Comparison of ENCODE assay signal across 19 cellular contexts in the genomic region with DNA sequence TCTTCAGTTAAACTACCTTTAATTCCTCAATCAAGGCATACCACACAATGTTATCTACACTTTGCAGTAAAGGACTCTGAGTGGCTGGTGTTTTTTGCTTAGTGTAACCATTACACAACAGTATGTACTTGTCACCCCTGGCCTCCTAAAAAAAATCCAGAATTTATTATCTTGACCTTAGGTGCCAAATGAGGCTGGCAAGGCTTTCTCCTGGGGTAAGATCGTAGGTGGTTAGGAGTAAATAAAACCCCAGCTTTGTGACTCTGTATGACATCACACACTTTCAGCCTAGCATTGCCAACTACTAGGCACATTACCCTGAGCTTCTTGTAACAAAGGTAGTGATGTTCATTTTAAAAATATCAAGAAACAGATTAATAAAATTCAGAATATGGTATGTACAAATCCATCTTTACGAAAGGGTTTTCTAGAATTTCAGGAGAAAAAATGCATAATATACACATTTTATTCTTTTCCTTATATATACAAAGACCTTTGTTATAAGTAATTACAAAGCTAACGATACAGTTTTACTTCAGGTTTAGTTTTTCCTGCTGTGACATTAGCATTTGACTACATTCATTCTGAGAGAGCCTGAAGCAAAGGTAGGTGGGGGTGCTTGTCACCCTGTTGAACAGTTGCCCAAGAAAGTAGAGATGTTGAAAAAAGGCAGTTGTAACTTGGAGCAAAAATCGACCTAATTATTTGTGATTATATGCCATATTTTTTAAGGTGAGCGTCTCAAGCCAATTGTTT. TPM values are rescaled to one million over a fixed set of nuclear protein-coding genes. Genes with fewer than 3 reads are reported as not detected.
"Had no signal": no experiment of that assay in that cellular context is flagged by ENCODE, and none has a peak within 500 bp of the region (broad histone marks: within the 10 kb centered on the region; RNA-seq: fewer than 3 reads in every experiment).

No MANE protein-coding gene starts in this region.

- ATAC-seq: effector memory CD8-positive, alpha-beta T cell; left cardiac atrium; naive thymus-derived CD4-positive, alpha-beta T cell; right cardiac atrium; stimulated activated naive CD8-positive, alpha-beta T cell treated with anti-CD3 and anti-CD28 coated beads, Interleukin-15, Interleukin-2, amounts not matched to agents 100 U/mL and 50 U/mL, for 24 hours; T-helper 17 cell had no signal

- H3K27ac Mint-ChIP-seq: effector memory CD8-positive, alpha-beta T cell; naive thymus-derived CD4-positive, alpha-beta T cell; T-helper 17 cell had no signal

- H3K36me3 Mint-ChIP-seq: naive thymus-derived CD4-positive, alpha-beta T cell had no signal

- H3K4me3 ChIP-seq: lung, spleen, thoracic aorta had no signal

- H3K27me3 ChIP-seq: brain microvascular endothelial cell had no signal

- H3K9me3 ChIP-seq: spleen, thoracic aorta had no signal

- H3K4me3 Mint-ChIP-seq: effector memory CD8-positive, alpha-beta T cell; naive thymus-derived CD4-positive, alpha-beta T cell; T-helper 17 cell had no signal

- DNase-seq: activated naive CD4-positive, alpha-beta T cell treated with anti-CD3 and anti-CD28 coated beads, Interleukin-2, amount 50 U/mL, for 16 hours; activated T-cell treated with anti-CD3 and anti-CD28 coated beads, Interleukin-2, amount 50 U/mL, for 1 hour; amygdala; brain microvascular endothelial cell; effector memory CD8-positive, alpha-beta T cell; hippocampal formation; left cardiac atrium; naive thymus-derived CD4-positive, alpha-beta T cell; right cardiac atrium; spleen; stimulated activated CD4-positive, alpha-beta T cell treated with anti-CD3 and anti-CD28 coated beads, Interleukin-2, amount 100 ng/mL, for 24 hours; stimulated activated naive CD8-positive, alpha-beta T cell treated with anti-CD3 and anti-CD28 coated beads, Interleukin-15, Interleukin-2, amounts not matched to agents 100 U/mL and 50 U/mL, for 24 hours; T-helper 17 cell had no signal

- H3K9me3 Mint-ChIP-seq: effector memory CD8-positive, alpha-beta T cell; naive thymus-derived CD4-positive, alpha-beta T cell had no signal

- H3K36me3 ChIP-seq: brain microvascular endothelial cell, spleen, thoracic aorta had no signal

- FAIRE-seq: TTC549 had no signal

RNA-seq across cellular contexts. Expression of a gene that starts 13.5 kb away (rescaled TPM):
- total RNA-seq: glomerular endothelial cell, left cardiac atrium, right cardiac atrium, thoracic aorta had no signal
- polyA plus RNA-seq: right cardiac atrium had no signal

RNA-seq across cellular contexts. Expression of a gene that starts 14.2 kb away (rescaled TPM):
- total RNA-seq: glomerular endothelial cell, left cardiac atrium, posterior vena cava, right cardiac atrium, T-helper 17 cell, thoracic aorta, urinary bladder had no signal
- polyA plus RNA-seq: naive thymus-derived CD4-positive, alpha-beta T cell; right cardiac atrium; urinary bladder had no signal
